ENCODE assay signal across 23 cellular contexts in the genomic region with DNA sequence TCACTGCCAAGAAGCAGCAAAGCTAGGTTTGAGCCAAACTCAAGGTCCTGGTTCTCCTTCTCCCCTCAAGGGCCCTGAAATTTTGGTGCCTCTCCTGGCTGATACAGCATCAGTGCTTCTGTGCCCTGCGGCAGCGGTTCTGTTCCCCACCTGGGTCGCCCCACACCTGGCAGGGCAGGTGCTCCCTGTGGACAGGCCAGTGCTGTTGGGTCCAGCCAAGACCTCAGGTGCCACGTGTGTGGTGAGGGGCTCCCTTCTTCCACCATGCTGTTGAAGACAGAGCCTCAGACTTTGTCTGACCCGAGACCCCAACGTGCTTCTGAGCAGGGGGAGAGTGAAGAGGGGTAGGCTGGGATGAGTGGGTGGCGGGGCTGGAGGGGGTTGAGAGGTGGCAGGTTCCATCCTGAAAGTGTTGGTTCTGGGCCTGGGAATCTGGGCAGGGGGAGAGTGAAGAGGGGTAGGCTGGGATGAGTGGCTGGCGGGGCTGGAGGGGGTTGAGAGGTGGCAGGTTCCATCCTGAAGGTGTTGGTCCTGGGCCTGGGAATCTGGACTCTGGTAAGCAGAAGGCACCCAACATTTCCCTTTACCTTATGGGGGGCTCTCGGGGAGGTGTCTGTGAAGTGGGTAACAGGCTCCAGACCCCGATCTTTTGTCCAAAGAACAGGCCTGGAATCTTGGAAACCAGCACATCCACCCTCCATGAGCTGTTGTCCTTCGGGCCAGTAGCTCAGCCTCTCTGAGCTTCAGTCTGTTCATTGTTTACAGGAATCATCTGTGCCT. TPM values are rescaled to one million over a fixed set of nuclear protein-coding genes. Genes with fewer than 3 reads are reported as not detected.
"Had no signal": no experiment of that assay in that cellular context is flagged by ENCODE, and none has a peak within 500 bp of the region (broad histone marks: within the 10 kb centered on the region; RNA-seq: fewer than 3 reads in every experiment).

No MANE protein-coding gene starts in this region.

- H2AFZ ChIP-seq: hepatocyte had no signal

- FAIRE-seq: islet of Langerhans, pancreas, TTC549 had no signal

- H3K4me1 Mint-ChIP-seq: activated CD4-positive, alpha-beta memory T cell treated with anti-CD3 and anti-CD28 coated beads, Interleukin-2, amount 10 ng/mL, durations not matched to agents 7 days and 5 days; activated CD8-positive, alpha-beta memory T cell treated with anti-CD3 and anti-CD28 coated beads, Interleukin-2, amount 10 ng/mL, durations not matched to agents 7 days and 5 days; activated T-helper 17 cell treated with anti-CD3 and anti-CD28 coated beads, Interleukin-2, amount 50 U/mL, for 72 hours had no signal

- H3K36me3 Mint-ChIP-seq: activated CD8-positive, alpha-beta memory T cell treated with anti-CD3 and anti-CD28 coated beads, Interleukin-2, amount 10 ng/mL, durations not matched to agents 7 days and 5 days; activated naive CD8-positive, alpha-beta T cell treated with anti-CD3 and anti-CD28 coated beads for 36 hours; stimulated activated memory B cell treated with anti-CD40 and anti-IgM and Interleukin-4, amounts not matched to agents 10 μg/mL and 1 μg/mL and 100 μg/mL, for 72 hours had no signal

- DNase-seq: activated B cell treated with CpG ODN at 0.5 μM for 24 hours; activated CD4-positive, alpha-beta memory T cell treated with anti-CD3 and anti-CD28 coated beads, Interleukin-2, amount 10 ng/mL, durations not matched to agents 7 days and 5 days; activated CD4-positive, alpha-beta T cell treated with anti-CD3 and anti-CD28 coated beads for 48 hours; activated CD8-positive, alpha-beta memory T cell treated with anti-CD3 and anti-CD28 coated beads, Interleukin-2, amount 10 ng/mL, durations not matched to agents 7 days and 5 days; activated naive CD4-positive, alpha-beta T cell; activated naive CD8-positive, alpha-beta T cell treated with anti-CD3 and anti-CD28 coated beads for 36 hours; amniotic stem cell; effector memory CD4-positive, alpha-beta T cell; esophagus squamous epithelium; left colon; midbrain; pancreas; sigmoid colon; stimulated activated CD4-positive, alpha-beta T cell treated with anti-CD3 and anti-CD28 coated beads, Interleukin-4, amount 100 ng/mL, for 24 hours; SW 1271 had no signal

- H3K4me3 Mint-ChIP-seq: activated B cell treated with CpG ODN at 0.5 μM for 24 hours; activated CD4-positive, alpha-beta memory T cell treated with anti-CD3 and anti-CD28 coated beads, Interleukin-2, amount 10 ng/mL, durations not matched to agents 7 days and 5 days; activated CD8-positive, alpha-beta memory T cell treated with anti-CD3 and anti-CD28 coated beads, Interleukin-2, amount 10 ng/mL, durations not matched to agents 7 days and 5 days; activated naive CD8-positive, alpha-beta T cell treated with anti-CD3 and anti-CD28 coated beads for 36 hours; activated T-helper 17 cell treated with anti-CD3 and anti-CD28 coated beads, Interleukin-2, amount 50 U/mL, for 72 hours; dendritic cell treated with granulocyte-macrophage colony-stimulating factor and Interleukin-4, amounts not matched to agents 40 ng/mL and 50 ng/mL, for 4 days; stimulated activated memory B cell treated with anti-CD40 and anti-IgM and Interleukin-4, amounts not matched to agents 10 μg/mL and 1 μg/mL and 100 μg/mL, for 72 hours had no signal

- H3K9me3 Mint-ChIP-seq: activated B cell treated with CpG ODN at 0.5 μM for 24 hours; activated CD4-positive, alpha-beta memory T cell treated with anti-CD3 and anti-CD28 coated beads, Interleukin-2, amount 10 ng/mL, durations not matched to agents 7 days and 5 days; activated naive CD8-positive, alpha-beta T cell treated with anti-CD3 and anti-CD28 coated beads for 36 hours; activated T-helper 17 cell treated with anti-CD3 and anti-CD28 coated beads, Interleukin-2, amount 50 U/mL, for 72 hours; dendritic cell treated with granulocyte-macrophage colony-stimulating factor and Interleukin-4, amounts not matched to agents 40 ng/mL and 50 ng/mL, for 4 days; stimulated activated memory B cell treated with anti-CD40 and anti-IgM and Interleukin-4, amounts not matched to agents 10 μg/mL and 1 μg/mL and 100 μg/mL, for 72 hours had no signal

- H3K4me1 ChIP-seq: pancreas had no signal

- ATAC-seq: activated CD8-positive, alpha-beta memory T cell treated with anti-CD3 and anti-CD28 coated beads, Interleukin-2, amount 10 ng/mL, durations not matched to agents 7 days and 5 days; activated T-helper 17 cell treated with anti-CD3 and anti-CD28 coated beads, Interleukin-2, amount 50 U/mL, for 72 hours; left colon; pancreas; stimulated activated memory B cell treated with anti-CD40 and anti-IgM and Interleukin-4, amounts not matched to agents 10 μg/mL and 1 μg/mL and 100 μg/mL, for 72 hours had no signal

- H3K36me3 ChIP-seq: esophagus squamous epithelium, pancreas, sigmoid colon had no signal

- H3K27ac Mint-ChIP-seq: activated B cell treated with CpG ODN at 0.5 μM for 24 hours; activated CD4-positive, alpha-beta memory T cell treated with anti-CD3 and anti-CD28 coated beads, Interleukin-2, amount 10 ng/mL, durations not matched to agents 7 days and 5 days; activated CD8-positive, alpha-beta memory T cell treated with anti-CD3 and anti-CD28 coated beads, Interleukin-2, amount 10 ng/mL, durations not matched to agents 7 days and 5 days; activated naive CD8-positive, alpha-beta T cell treated with anti-CD3 and anti-CD28 coated beads for 36 hours; activated T-helper 17 cell treated with anti-CD3 and anti-CD28 coated beads, Interleukin-2, amount 50 U/mL, for 72 hours; dendritic cell treated with granulocyte-macrophage colony-stimulating factor and Interleukin-4, amounts not matched to agents 40 ng/mL and 50 ng/mL, for 4 days; stimulated activated memory B cell treated with anti-CD40 and anti-IgM and Interleukin-4, amounts not matched to agents 10 μg/mL and 1 μg/mL and 100 μg/mL, for 72 hours had no signal

- H3K27ac ChIP-seq: esophagus squamous epithelium, hepatocyte, pancreas, sigmoid colon had no signal

- H3K4me3 ChIP-seq: esophagus squamous epithelium, hepatocyte, lung, pancreas, sigmoid colon had no signal

- H3K9me3 ChIP-seq: esophagus squamous epithelium, pancreas, sigmoid colon had no signal

RNA-seq across cellular contexts. Expression of a gene that starts 2.3 kb away (rescaled TPM):
- total RNA-seq: activated B cell treated with CpG ODN at 0.5 μM for 24 hours; activated CD4-positive, alpha-beta memory T cell treated with anti-CD3 and anti-CD28 coated beads, Interleukin-2, amount 10 ng/mL, durations not matched to agents 7 days and 5 days; activated CD8-positive, alpha-beta memory T cell treated with anti-CD3 and anti-CD28 coated beads, Interleukin-2, amount 10 ng/mL, durations not matched to agents 7 days and 5 days; T-helper 2 cell treated with Interferon-gamma antibody and Interleukin-4, amounts not matched to agents 100 ng/mL and 5 ng/mL, for 36 hours had no signal
